In the genomic region with DNA sequence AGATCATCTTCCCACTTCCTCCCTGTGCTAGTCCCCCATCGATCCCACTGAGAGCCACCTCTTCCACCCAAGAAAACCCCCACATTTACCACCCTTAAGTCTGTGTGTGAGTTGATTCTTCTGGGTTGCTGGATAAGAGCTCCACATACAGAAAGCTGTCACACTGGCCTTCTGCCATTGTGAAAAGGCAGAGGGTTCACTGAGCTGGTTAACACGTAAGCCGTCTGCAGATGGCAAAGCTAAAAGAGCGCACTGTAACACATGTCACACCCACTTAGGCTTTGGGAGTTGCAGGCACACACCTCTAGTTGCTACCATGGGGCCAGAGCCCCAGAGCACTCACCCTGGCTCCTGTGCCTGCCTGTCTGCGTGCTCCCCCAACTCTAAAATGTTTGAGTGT, we compare ENCODE assay signal across 23 cellular contexts.
"Had no signal": no experiment of that assay in that cellular context is flagged by ENCODE, and none has a peak within 500 bp of the region (broad histone marks: within the 10 kb centered on the region; RNA-seq: fewer than 3 reads in every experiment).

No MANE protein-coding gene starts in this region.

- H3K27me3 ChIP-seq: neural progenitor cell, ovary, right lobe of liver, sigmoid colon, stomach, thyroid gland, tibial nerve, upper lobe of right lung, uterus had no signal

- DNase-seq: natural killer cell; occipital lobe; ovary; posterior cingulate gyrus; right cardiac atrium; right lobe of liver; sigmoid colon; small intestine; stimulated activated CD4-positive, alpha-beta T cell treated with anti-CD3 and anti-CD28 coated beads, Interleukin-15, amount 100 ng/mL, for 24 hours; stimulated activated CD4-positive, alpha-beta T cell treated with anti-CD3 and anti-CD28 coated beads, Interleukin-2, amount 100 ng/mL, for 24 hours; stimulated activated CD4-positive, alpha-beta T cell treated with anti-CD3 and anti-CD28 coated beads, Interleukin-2, amount 100 ng/mL, for 48 hours; stimulated activated CD4-positive, alpha-beta T cell treated with anti-CD3 and anti-CD28 coated beads, Interleukin-4, amount 100 ng/mL, for 24 hours; stimulated activated naive B cell treated with anti-CD40 and anti-IgM and Interleukin-4, amounts not matched to agents 10 μg/mL and 1 μg/mL and 100 μg/mL, for 72 hours; stimulated activated naive CD4-positive, alpha-beta T cell treated with Interleukin-2 at 50 U/mL for 16 hours; stomach; thyroid gland; upper lobe of right lung; uterus had no signal

- H3K27ac ChIP-seq: neural progenitor cell, ovary, parathyroid adenoma, psoas muscle, right lobe of liver, sigmoid colon, stomach, thoracic aorta, thyroid gland, tibial nerve, upper lobe of right lung, uterus had no signal

- H3K4me2 ChIP-seq: neural progenitor cell had no signal

- H3K9me3 ChIP-seq: ovary, right lobe of liver, thyroid gland, uterus had no signal

- H3K4me3 ChIP-seq: neural progenitor cell, ovary, psoas muscle, right lobe of liver, sigmoid colon, stomach, thoracic aorta, thyroid gland, tibial nerve, upper lobe of right lung, uterus had no signal

- H2AFZ ChIP-seq: neural progenitor cell, parathyroid adenoma had no signal

- H3K4me1 ChIP-seq: neural progenitor cell, parathyroid adenoma, psoas muscle, right lobe of liver, sigmoid colon, stomach, thyroid gland, tibial nerve, upper lobe of right lung, uterus had no signal

- H3K9ac ChIP-seq: neural progenitor cell, parathyroid adenoma had no signal

- H3K79me2 ChIP-seq: parathyroid adenoma had no signal

- H3K36me3 ChIP-seq: neural progenitor cell, ovary, right lobe of liver, sigmoid colon, stomach, thoracic aorta, thyroid gland, tibial nerve, upper lobe of right lung, uterus had no signal
